Comparison of ENCODE assay signal across 9 cellular contexts in the genomic region with DNA sequence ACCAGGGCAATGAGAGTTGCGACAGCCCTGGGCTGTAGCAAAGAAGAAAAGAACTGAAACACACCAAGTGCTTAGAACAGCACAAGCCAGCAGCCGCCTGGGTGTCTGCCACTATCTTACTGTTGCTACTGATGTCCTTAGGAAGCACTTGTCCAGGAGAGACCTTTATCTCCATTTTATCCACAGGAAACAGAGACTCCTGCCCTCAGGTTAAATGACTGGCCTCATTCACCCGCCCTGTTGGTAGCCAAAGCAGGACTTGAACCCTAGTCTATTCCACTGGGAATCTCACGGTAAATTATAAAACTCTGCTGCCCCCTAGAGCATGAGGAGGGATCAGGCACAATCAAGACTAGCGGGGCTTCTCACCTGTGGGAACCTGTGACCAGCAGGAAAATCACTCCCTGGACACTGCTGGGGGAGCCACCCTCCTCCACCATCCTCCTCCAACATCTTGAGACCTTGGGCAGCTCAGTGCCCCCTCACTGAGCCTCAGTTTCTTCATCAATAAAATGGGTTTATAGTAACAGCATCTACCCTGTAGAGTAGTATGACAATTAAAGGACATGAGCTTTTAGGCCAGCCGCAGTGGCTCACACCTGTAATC. TPM values are rescaled to one million over a fixed set of nuclear protein-coding genes. Genes with fewer than 3 reads are reported as not detected.
A peak's percentile ranks its signal among the peaks of the same experiment; 100 is the strongest.
DNase-seq lines count a peak whose midpoint lies in the region; ATAC-seq, FAIRE-seq and TF ChIP-seq lines count a peak whose summit lies in the region.
"Had no signal": no experiment of that assay in that cellular context is flagged by ENCODE, and none has a peak within 500 bp of the region (broad histone marks: within the 10 kb centered on the region; RNA-seq: fewer than 3 reads in every experiment).

No MANE protein-coding gene starts in this region.

- intact Hi-C loops in activated T-helper 1 cell treated with anti-CD3 and anti-CD28 coated beads, Interleukin-12 subunit alpha, Interleukin-12 subunit beta, Interleukin-2, Interleukin-4 antibody, amounts not matched to agents 30 ng/mL and 10 ng/mL and 1 ng/mL, durations not matched to agents 14 hours and 24 hours and 36 hours (cut with micrococcal nuclease): loop anchor here (1.0 kb wide), 2 partner anchors 94 to 416 kb away; no protein-coding TSS in a partner anchor
- intact Hi-C loops in tibial artery (cut with DNase I; ENCODE audit: low total_unique reads): loop anchor here (5.0 to 10.0 kb wide), 2 partner anchors 92 to 415 kb away; no protein-coding TSS in a partner anchor

- no peaks in the 10 kb centered on the region for H3K9me3 Mint-ChIP-seq in activated T-helper 1 cell treated with anti-CD3 and anti-CD28 coated beads, Interleukin-12 subunit alpha, Interleukin-12 subunit beta, Interleukin-2, Interleukin-4 antibody, amounts not matched to agents 30 ng/mL and 10 ng/mL and 1 ng/mL, durations not matched to agents 14 hours and 24 hours and 36 hours
- H3K9me3 Mint-ChIP-seq: central memory CD8-positive, alpha-beta T cell had no signal

- peaks cover 1% of the 10 kb centered on the region for H3K27me3 Mint-ChIP-seq in activated T-helper 1 cell treated with anti-CD3 and anti-CD28 coated beads, Interleukin-12 subunit alpha, Interleukin-12 subunit beta, Interleukin-2, Interleukin-4 antibody, amounts not matched to agents 30 ng/mL and 10 ng/mL and 1 ng/mL, durations not matched to agents 14 hours and 24 hours and 36 hours (ENCODE audit: insufficient read depth)
- H3K27me3 Mint-ChIP-seq: central memory CD8-positive, alpha-beta T cell had no signal

- peak; percentile 63 for FAIRE-seq in GM12892 (lab: Jason Lieb, UNC)

- H3K36me3 Mint-ChIP-seq in activated T-helper 1 cell treated with anti-CD3 and anti-CD28 coated beads, Interleukin-12 subunit alpha, Interleukin-12 subunit beta, Interleukin-2, Interleukin-4 antibody, amounts not matched to agents 30 ng/mL and 10 ng/mL and 1 ng/mL, durations not matched to agents 14 hours and 24 hours and 36 hours (ENCODE audit: low read depth): no peaks in the 10 kb centered on the region

- H3K27me3 ChIP-seq in tibial artery: no peaks in the 10 kb centered on the region

- peak; percentile 48 to 58 for TF ChIP-seq CTCF in tibial artery (IDR thresholded peaks at IDR 0.05)

- ATAC-seq in HG02610 (IDR thresholded peaks at IDR 0.05; ENCODE audit: unreplicated experiment): no peak

- H3K4me3 ChIP-seq in tibial artery: no peak overlapping the region

- peak; percentile 34 for DNase-seq in Ammon's horn (ENCODE audit: low spot score)
- peak; percentile 43 for DNase-seq in GM12892 (ENCODE audit: insufficient read length)
- DNase-seq in NCI-H446 treated with DMSO at 0.1 percent for 48 hours (lab: John Stamatoyannopoulos, UW): peak; percentile 6
- DNase-seq in activated T-helper 1 cell treated with anti-CD3 and anti-CD28 coated beads, Interleukin-12 subunit alpha, Interleukin-12 subunit beta, Interleukin-2, Interleukin-4 antibody, amounts not matched to agents 30 ng/mL and 10 ng/mL and 1 ng/mL, durations not matched to agents 14 hours and 24 hours and 36 hours (ENCODE audit: low spot score): peak; percentile 8
- DNase-seq in iPS-NIHi11 (ENCODE audit: low spot score): peak; percentile 71
- DNase-seq in tibial artery: peak in 1 of 2 donors; percentile 58
- no peak for DNase-seq in HPDE6-E6E7 (ENCODE audit: extremely low spot score)

- H3K4me1 ChIP-seq in tibial artery: peaks cover 0 to 8% (median 5%) of the 10 kb centered on the region in 4 donors

- no peak for TF ChIP-seq POLR2A in GM12892 (IDR thresholded peaks at IDR 0.05; ENCODE audit: low read depth, low read length)

- H3K27ac ChIP-seq in tibial artery: no peak overlapping the region

- H3K4me3 Mint-ChIP-seq in activated T-helper 1 cell treated with anti-CD3 and anti-CD28 coated beads, Interleukin-12 subunit alpha, Interleukin-12 subunit beta, Interleukin-2, Interleukin-4 antibody, amounts not matched to agents 30 ng/mL and 10 ng/mL and 1 ng/mL, durations not matched to agents 14 hours and 24 hours and 36 hours: no peak overlapping the region
- H3K4me3 Mint-ChIP-seq: central memory CD8-positive, alpha-beta T cell had no signal

- no peaks in the 10 kb centered on the region for H3K9me3 ChIP-seq in tibial artery

- H3K4me1 Mint-ChIP-seq in activated T-helper 1 cell treated with anti-CD3 and anti-CD28 coated beads, Interleukin-12 subunit alpha, Interleukin-12 subunit beta, Interleukin-2, Interleukin-4 antibody, amounts not matched to agents 30 ng/mL and 10 ng/mL and 1 ng/mL, durations not matched to agents 14 hours and 24 hours and 36 hours (ENCODE audit: low read depth): peaks cover under 1% of the 10 kb centered on the region
- H3K4me1 Mint-ChIP-seq: central memory CD8-positive, alpha-beta T cell had no signal

- no peak overlapping the region for H3K27ac Mint-ChIP-seq in activated T-helper 1 cell treated with anti-CD3 and anti-CD28 coated beads, Interleukin-12 subunit alpha, Interleukin-12 subunit beta, Interleukin-2, Interleukin-4 antibody, amounts not matched to agents 30 ng/mL and 10 ng/mL and 1 ng/mL, durations not matched to agents 14 hours and 24 hours and 36 hours

- no peaks in the 10 kb centered on the region for H3K36me3 ChIP-seq in tibial artery

RNA-seq across cellular contexts. Expression of gene TESC, which starts 20.5 kb away (rescaled TPM):
- polyA plus RNA-seq in GM12892 (2012; ENCODE audit: missing spikeins): 74.7 TPM
- total RNA-seq in activated T-helper 1 cell treated with anti-CD3 and anti-CD28 coated beads, Interleukin-12 subunit alpha, Interleukin-12 subunit beta, Interleukin-2, Interleukin-4 antibody, amounts not matched to agents 30 ng/mL and 10 ng/mL and 1 ng/mL, durations not matched to agents 14 hours and 24 hours and 36 hours: 75.2 and 85.2 TPM in 2 replicates
